In the genomic region with DNA sequence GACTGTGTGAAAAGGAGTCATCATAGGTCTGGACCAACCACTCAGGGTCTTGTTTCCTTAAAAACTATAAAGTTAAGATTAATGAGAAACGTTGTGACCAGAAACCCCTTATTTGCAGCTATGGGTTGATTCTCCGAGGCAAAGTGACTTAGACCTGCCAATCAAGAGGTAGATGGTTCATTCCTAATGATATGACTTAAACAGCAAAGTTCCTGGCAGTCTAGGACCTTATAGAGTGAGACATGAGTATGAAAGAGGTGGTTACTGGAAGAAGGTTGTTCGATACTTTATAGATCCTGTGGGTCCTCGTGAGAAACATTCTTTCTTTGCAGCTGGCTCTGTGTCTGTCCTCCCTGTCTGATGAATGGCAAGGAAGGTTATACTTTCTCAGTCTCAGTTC, we compare ENCODE assay signal across 14 cellular contexts. TPM values are rescaled to one million over a fixed set of nuclear protein-coding genes. Genes with fewer than 3 reads are reported as not detected.
DNase-seq lines count a peak whose midpoint lies in the region; ATAC-seq and TF ChIP-seq lines count a peak whose summit lies in the region.
"Had no signal": no experiment of that assay in that cellular context is flagged by ENCODE, and none has a peak within 500 bp of the region (broad histone marks: within the 10 kb centered on the region; RNA-seq: fewer than 3 reads in every experiment).

No MANE protein-coding gene starts in this region.

- H3K4me3 ChIP-seq in AG04450 (ENCODE audit: low read depth, low read length): no peak overlapping the region
- peak overlapping the region; percentile 32; the same call in 1 of the 2 replicates for H3K4me3 ChIP-seq in PC-3 (ENCODE audit: low read length)

- H2AFZ ChIP-seq in PC-3 (ENCODE audit: low read length): peak overlapping the region; percentile 41

- H3K27me3 ChIP-seq in AG04450 (ENCODE audit: control insufficient read depth, insufficient read depth, low read length) (no peaks in the 10 kb centered on the region), PC-3 (ENCODE audit: low read length) (no peaks in the 10 kb centered on the region)

- H3K4me1 ChIP-seq in PC-3 (ENCODE audit: insufficient read depth, low read length): peaks cover 27% of the 10 kb centered on the region

- H3K9me3 Mint-ChIP-seq in nephron: no peaks in the 10 kb centered on the region

- H3K9me3 ChIP-seq in AG04450 (ENCODE audit: control insufficient read depth, insufficient read depth, low read length) (no peaks in the 10 kb centered on the region; the same call in 1 of the 2 replicates), PC-3 (ENCODE audit: low read length) (no peaks in the 10 kb centered on the region)

- peak overlapping the region; percentile 67 for H3K4me2 ChIP-seq in PC-3 (ENCODE audit: low read length)

- H3K36me3 Mint-ChIP-seq in nephron (ENCODE audit: low read depth): peaks cover 18% of the 10 kb centered on the region

- H3F3A ChIP-seq in PC-3 (ENCODE audit: low read length, unreplicated experiment): no peaks in the 10 kb centered on the region

- peak overlapping the region; percentile 68 to 94 (median 78) for H3K27ac Mint-ChIP-seq in nephron
- H3K27ac Mint-ChIP-seq: activated naive CD8-positive, alpha-beta T cell had no signal

- DNase-seq in AG04450 (ENCODE audit: low read depth, low spot score) (no peak), PC-3 (no peak), T-helper 1 cell (no peak), ureter (ENCODE audit: low spot score) (no peak), globus pallidus (ENCODE audit: low spot score) (no peak)
- DNase-seq: cerebellar nuclear complex; NCI-H1105; occipital lobe; stimulated activated CD4-positive, alpha-beta T cell treated with anti-CD3 and anti-CD28 coated beads, Interleukin-15, amount 100 ng/mL, for 24 hours had no signal

- no TSS peak for BruUV-seq in PC-3 (replicated peaks; lab: Mats Ljungman, UMichigan)

- POLR2A ChIA-PET in AG04450 (lab: Yijun Ruan, JAX): interaction anchor here (0.5 to 1.2 kb wide), 2 partner anchors 46 to 66 kb away, joined by 4 to 7 read pairs; no protein-coding TSS in a partner anchor
- POLR2A ChIA-PET in PC-3 (lab: Charles Lee; ENCODE audit: unreplicated experiment): no interaction called here

- ATAC-seq in PC-3 (peak; percentile 16), GM19455 (IDR thresholded peaks at IDR 0.05; ENCODE audit: unreplicated experiment) (no peak)
- ATAC-seq: activated CD4-positive, CD25-positive, alpha-beta regulatory T cell treated with anti-CD3 and anti-CD28 coated beads, Interleukin-2, amount 50 U/mL, for 24 hours had no signal

- intact Hi-C loops in PC-3 (cut with micrococcal nuclease): no loop called here

- peak overlapping the region; percentile 74 for H3K9ac ChIP-seq in PC-3 (ENCODE audit: low read length)

- H3K27me3 Mint-ChIP-seq in nephron (ENCODE audit: low read depth): peaks cover 3% of the 10 kb centered on the region
- H3K27me3 Mint-ChIP-seq: activated naive CD8-positive, alpha-beta T cell had no signal

- no peak overlapping the region for H3K4me3 Mint-ChIP-seq in nephron
- H3K4me3 Mint-ChIP-seq: activated naive CD8-positive, alpha-beta T cell had no signal

- H3K27ac ChIP-seq in AG04450 (ENCODE audit: low read depth, low read length) (peak overlapping the region; percentile 94), PC-3 (ENCODE audit: low read length) (peak overlapping the region; percentile 93), cingulate gyrus (ENCODE audit: low read depth, low read length) (peak overlapping the region; percentile 33)

- H3K36me3 ChIP-seq in PC-3 (ENCODE audit: low read depth, low read length): no peaks in the 10 kb centered on the region; the same call in none of the 2 replicates

- no peaks in the 10 kb centered on the region for H3K9me2 ChIP-seq in PC-3 (replicated peaks; ENCODE audit: low read length)

- CTCF ChIA-PET in AG04450 (lab: Charles Lee): interaction anchor here (1.0 to 3.1 kb wide), 3 partner anchors 93 to 170 kb away, joined by 3 to 20 read pairs (median 5); no protein-coding TSS in a partner anchor
- CTCF ChIA-PET in PC-3 (lab: Charles Lee): interaction anchor here (0.6 to 0.7 kb wide), 2 partner anchors 67 to 90 kb away, joined by 3 read pairs; no protein-coding TSS in a partner anchor

- H4K20me1 ChIP-seq in PC-3 (ENCODE audit: low read length): no peaks in the 10 kb centered on the region

- peaks cover 16% of the 10 kb centered on the region for H3K4me1 Mint-ChIP-seq in nephron

- H3K79me2 ChIP-seq in PC-3 (ENCODE audit: low read length): peaks cover 81% of the 10 kb centered on the region

- TF ChIP-seq CTCF in AG04450 (IDR thresholded peaks at IDR 0.05; ENCODE audit: low read depth, low read length) (no peak), PC-3 (conservative IDR thresholded peaks at IDR 0.05; ENCODE audit: low read depth, low read length) (no peak), nephron (IDR thresholded peaks at IDR 0.05; ENCODE audit: unreplicated experiment in 3 of 3) (no peak)

RNA-seq across cellular contexts. Expression of a gene that starts 8.0 kb away (rescaled TPM):
- 11.8 and 13.7 TPM in 2 replicates for polyA plus RNA-seq in AG04450 (2011; rRNA removed)
- polyA minus RNA-seq in AG04450 (2011; rRNA and poly(A)+ RNA removed): 16.3 and 24.6 TPM in 2 replicates
- total RNA-seq in PC-3 (2014; rRNA removed): 22.0 and 30.7 TPM in 2 replicates
- total RNA-seq in ureter: 28.6 TPM

RNA-seq across cellular contexts. Expression of a gene that starts 49.3 kb away (rescaled TPM):
- 29.6 and 37.5 TPM in 2 replicates for polyA plus RNA-seq in AG04450 (2011; rRNA removed)
- 54.0 and 57.0 TPM in 2 replicates for polyA minus RNA-seq in AG04450 (2011; rRNA and poly(A)+ RNA removed)
- total RNA-seq in PC-3 (2014; rRNA removed) (26.6 and 36.9 TPM in 2 replicates), ureter (26.1 TPM)

Comparison
In these comparisons a context has a peak if more than half of its experiments do, and no peak if none do; other contexts are left out.
1. H3K27ac ChIP-seq: peak in every context shown above with its lines; median percentile 94 in AG04450; 93 in PC-3; 33 in cingulate gyrus.